ENCODE assay signal across 10 cellular contexts in the genomic region with DNA sequence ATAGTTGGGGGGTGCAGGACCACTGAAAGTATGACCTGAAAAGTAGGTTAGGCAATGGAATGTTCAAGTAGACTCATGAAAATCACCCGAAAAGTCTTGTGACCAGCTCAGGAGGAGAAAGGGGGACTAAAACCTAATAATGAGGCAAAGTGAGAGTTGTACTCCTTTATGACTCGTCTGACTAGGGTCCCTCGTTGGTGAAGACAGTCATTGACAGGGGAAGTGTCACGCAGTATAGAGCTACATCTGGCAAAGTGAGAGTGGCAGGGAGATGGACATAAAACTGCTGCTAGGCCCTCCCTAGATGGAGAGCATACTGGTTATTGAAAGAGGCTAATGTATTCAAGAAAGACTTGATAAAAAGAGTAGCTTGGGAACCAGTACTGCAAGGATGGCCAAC. TPM values are rescaled to one million over a fixed set of nuclear protein-coding genes. Genes with fewer than 3 reads are reported as not detected.
"Had no signal": no experiment of that assay in that cellular context is flagged by ENCODE, and none has a peak within 500 bp of the region (broad histone marks: within the 10 kb centered on the region; RNA-seq: fewer than 3 reads in every experiment).

No MANE protein-coding gene starts in this region.

- DNase-seq: GM23248, GOT3, H7, H9, HCEC 1CT, HFFc6 had no signal

- H3K9me3 Mint-ChIP-seq: GM23338, HFFc6 had no signal

- H3K27ac Mint-ChIP-seq: GM23338, H9, HFFc6 had no signal

- ATAC-seq: GM23338, HCT116 had no signal

- H3K4me3 Mint-ChIP-seq: GM23338, H9, HFFc6 had no signal

RNA-seq across cellular contexts. Expression of a gene that starts 20.5 kb away (rescaled TPM):
- total RNA-seq: GM23248, H4, H7, H9, HFFc6 had no signal

RNA-seq across cellular contexts. Expression of a gene that starts 33.0 kb away (rescaled TPM):
- total RNA-seq: GM23248, GM23338, H1, H4, H7, H9, HFFc6 had no signal
